ENCODE assay signal across 8 cellular contexts in the genomic region with DNA sequence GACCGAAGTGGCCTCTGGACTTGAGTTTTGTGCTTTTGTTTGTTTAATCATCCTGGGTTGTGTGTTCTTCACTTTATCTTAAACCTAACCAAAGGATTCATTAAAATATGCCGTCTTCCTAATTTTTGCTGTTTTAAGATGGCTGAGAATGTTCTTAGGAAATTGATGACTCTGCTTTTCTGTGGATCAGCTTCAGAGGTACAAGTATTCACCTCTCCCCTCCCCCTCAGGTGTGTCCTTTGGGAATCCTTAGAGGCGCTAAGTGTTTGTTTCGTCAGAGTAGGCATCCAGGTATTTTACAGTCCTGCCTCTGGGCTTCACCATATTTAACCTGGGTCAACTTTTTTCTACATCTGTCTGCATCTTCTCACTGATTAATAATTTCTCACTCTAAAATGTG. TPM values are rescaled to one million over a fixed set of nuclear protein-coding genes. Genes with fewer than 3 reads are reported as not detected.
A peak's percentile ranks its signal among the peaks of the same experiment; 100 is the strongest.
DNase-seq lines count a peak whose midpoint lies in the region; ATAC-seq and TF ChIP-seq lines count a peak whose summit lies in the region.

No MANE protein-coding gene starts in this region.

- H3K36me3 ChIP-seq in KMS-11 (ENCODE audit: insufficient read depth), result no peaks in the 10 kb centered on the region

- H3K27ac ChIP-seq in C4-2B (peak overlapping the region; percentile 75; the same call in 1 of the 2 replicates), KMS-11 (no peak overlapping the region; the same call in 1 of the 2 replicates), caudate nucleus (ENCODE audit: low read depth, low read length) (peak overlapping the region; percentile 86)

- DNase-seq in caudate nucleus (lab: John Stamatoyannopoulos, UW) (no peak), naive B cell (no peak), ACHN (no peak)

- peak overlapping the region; percentile 88 for H2AFZ ChIP-seq in KMS-11 (ENCODE audit: low read depth)

- no peaks in the 10 kb centered on the region for H4K20me1 ChIP-seq in KMS-11 (ENCODE audit: insufficient read depth)

- H3K79me2 ChIP-seq in KMS-11 (ENCODE audit: insufficient read depth, low read depth), result peaks cover 8% of the 10 kb centered on the region; the same call in 1 of the 2 replicates

- no peak for ATAC-seq in naive B cell (ENCODE audit: low read depth in 2 of 2)
- ATAC-seq in GM21447 (IDR thresholded peaks at IDR 0.05; ENCODE audit: unreplicated experiment), result no peak
- ATAC-seq in HG02610 (IDR thresholded peaks at IDR 0.05; ENCODE audit: unreplicated experiment), result no peak
- ATAC-seq in HG02885 (IDR thresholded peaks at IDR 0.05; ENCODE audit: poor library complexity, unreplicated experiment), result no peak

- H3K4me2 ChIP-seq in KMS-11, result peak overlapping the region; percentile 59

- peaks cover 0 to 5% (median 0%) of the 10 kb centered on the region in 7 donors for H3K9me3 Mint-ChIP-seq in naive B cell

- H3K4me3 Mint-ChIP-seq in naive B cell, result peak overlapping the region; percentile 83 to 98 (median 93)

- in situ Hi-C loops in ACHN (cut with HindIII; ENCODE audit: low pct_ligation_motif_present, low pct_unique_long_range_greater_than_20kb, low sequenced_read_pairs), result no loop called here

- peak overlapping the region in 5 of 6 donors; percentile 16 to 93 (median 83) for H3K27ac Mint-ChIP-seq in naive B cell

- no peak for TF ChIP-seq CTCF in C4-2B (conservative IDR thresholded peaks at IDR 0.05)
- no peak for TF ChIP-seq CTCF in KMS-11 (conservative IDR thresholded peaks at IDR 0.05; ENCODE audit: low read depth, low read length)

- H3K4me1 Mint-ChIP-seq in naive B cell, result peaks cover 30 to 44% (median 39%) of the 10 kb centered on the region in 3 donors

- H3K4me1 ChIP-seq in KMS-11 (ENCODE audit: low read depth, poor library complexity, severe bottlenecking), result peaks cover 26% of the 10 kb centered on the region

- no peaks in the 10 kb centered on the region for H3K36me3 Mint-ChIP-seq in naive B cell

- peak overlapping the region; percentile 54 for H3K4me3 ChIP-seq in KMS-11 (IDR thresholded peaks at IDR 0.05; ENCODE audit: insufficient read depth, low read depth, low read length)

- H3K27me3 ChIP-seq in KMS-11 (ENCODE audit: insufficient read depth, low read depth), result no peaks in the 10 kb centered on the region

- peak overlapping the region; percentile 28; the same call in 1 of the 2 replicates for H3K9ac ChIP-seq in KMS-11

- no peaks in the 10 kb centered on the region for H3K27me3 Mint-ChIP-seq in naive B cell

RNA-seq across cellular contexts. Expression of gene CCDC126, which starts 1.1 kb away (rescaled TPM):
- 10 to 100 TPM; 10.3 to 25.5 (median 16.1) TPM for polyA plus RNA-seq in naive B cell (ENCODE audit: low read depth in 6 of 6)
